ENCODE assay signal across 23 cellular contexts in genomic region chr19:1956143-1956537, GRCh38.
"Had no signal": no experiment of that assay in that cellular context is flagged by ENCODE, and none has a peak within 500 bp of the region (broad histone marks: within the 10 kb centered on the region; RNA-seq: fewer than 3 reads in every experiment).

No MANE protein-coding gene starts in this region.

- H3K36me3 Mint-ChIP-seq: activated naive CD8-positive, alpha-beta T cell; immature natural killer cell; naive thymus-derived CD4-positive, alpha-beta T cell had no signal

- H3K4me3 Mint-ChIP-seq: activated naive CD8-positive, alpha-beta T cell; activated T-cell treated with anti-CD3 and anti-CD28 coated beads, Interleukin-2, amount 50 U/mL, for 4 hours; immature natural killer cell; naive thymus-derived CD4-positive, alpha-beta T cell; neural progenitor cell; T-helper 1 cell treated with Interleukin-12 subunit alpha and Interleukin-12 subunit beta and Interleukin-4 antibody, amounts not matched to agents 30 μg/mL and 1 μg/mL, for 36 hours had no signal

- H3K27ac ChIP-seq: adrenal gland, ascending aorta, breast epithelium, coronary artery, hepatocyte, lower lobe of right lung, neural progenitor cell had no signal

- ATAC-seq: activated T-cell treated with anti-CD3 and anti-CD28 coated beads, Interleukin-2, amount 50 U/mL, for 4 hours; left lobe of liver; naive thymus-derived CD4-positive, alpha-beta T cell had no signal

- H3K9me3 Mint-ChIP-seq: activated T-cell treated with anti-CD3 and anti-CD28 coated beads, Interleukin-2, amount 50 U/mL, for 4 hours; activated T-helper 2 cell treated with anti-CD3 and anti-CD28 coated beads, Interferon-gamma antibody, Interleukin-2, Interleukin-4, amounts not matched to agents 10 μg/mL and 5 μg/mL and 100 μg/mL, durations not matched to agents 14 hours and 24 hours and 36 hours; immature natural killer cell; neural progenitor cell; T-helper 1 cell treated with Interleukin-12 subunit alpha and Interleukin-12 subunit beta and Interleukin-4 antibody, amounts not matched to agents 30 μg/mL and 1 μg/mL, for 36 hours had no signal

- H3K27me3 Mint-ChIP-seq: activated naive CD8-positive, alpha-beta T cell; naive thymus-derived CD4-positive, alpha-beta T cell had no signal

- H3K27me3 ChIP-seq: adrenal gland, ascending aorta, breast epithelium, hepatocyte, neural progenitor cell had no signal

- H3K27ac Mint-ChIP-seq: activated naive CD8-positive, alpha-beta T cell; activated T-helper 2 cell treated with anti-CD3 and anti-CD28 coated beads, Interferon-gamma antibody, Interleukin-2, Interleukin-4, amounts not matched to agents 10 μg/mL and 5 μg/mL and 100 μg/mL, durations not matched to agents 14 hours and 24 hours and 36 hours; immature natural killer cell; neural progenitor cell; T-helper 1 cell treated with Interleukin-12 subunit alpha and Interleukin-12 subunit beta and Interleukin-4 antibody, amounts not matched to agents 30 μg/mL and 1 μg/mL, for 36 hours had no signal

- H3K9me3 ChIP-seq: adrenal gland, ascending aorta, breast epithelium, lower lobe of right lung had no signal

- DNase-seq: activated CD4-positive, alpha-beta T cell treated with anti-CD3 and anti-CD28 coated beads for 4 hours; activated CD4-positive, alpha-beta T cell treated with anti-CD3 and anti-CD28 coated beads, Interleukin-2, amount 50 U/mL, for 48 hours; activated CD4-positive, CD25-positive, alpha-beta regulatory T cell; activated CD8-positive, alpha-beta memory T cell treated with anti-CD3 and anti-CD28 coated beads, Interleukin-2, amount 50 U/mL, for 48 hours; activated naive CD4-positive, alpha-beta T cell; activated T-cell treated with anti-CD3 and anti-CD28 coated beads, Interleukin-2, amount 50 U/mL, for 4 hours; cerebellar nuclear complex; foreskin melanocyte; immature natural killer cell; lower lobe of right lung; naive thymus-derived CD4-positive, alpha-beta T cell; stimulated activated CD4-positive, alpha-beta T cell treated with anti-CD3 and anti-CD28 coated beads, Interleukin-15, amount 100 ng/mL, for 24 hours; stimulated activated naive CD4-positive, alpha-beta T cell had no signal
